In genomic region chr12:120668797-120669054, GRCh38 we compare ENCODE assay signal across 28 cellular contexts. TPM values are rescaled to one million over a fixed set of nuclear protein-coding genes. Genes with fewer than 3 reads are reported as not detected.
DNase-seq lines count a peak whose midpoint lies in the region; TF ChIP-seq lines count a peak whose summit lies in the region.
"Had no signal": no experiment of that assay in that cellular context is flagged by ENCODE, and none has a peak within 500 bp of the region (broad histone marks: within the 10 kb centered on the region; RNA-seq: fewer than 3 reads in every experiment).

No MANE protein-coding gene starts in this region.

- intact Hi-C loops in adrenal gland (cut with DNase I), result no loop called here

- TF ChIP-seq CTCF in BE2C (IDR thresholded peaks at IDR 0.05; ENCODE audit: low read depth, low read length) (no peak), adrenal gland (IDR thresholded peaks at IDR 0.05) (no peak), neural progenitor cell (IDR thresholded peaks at IDR 0.05) (no peak)

- peaks cover 31% of the 10 kb centered on the region for H3K4me1 Mint-ChIP-seq in neural progenitor cell

- H3K27ac ChIP-seq in HUES48 (ENCODE audit: low read depth, low read length) (peak overlapping the region; percentile 72), adrenal gland (peak overlapping the region in 3 of 5 donors; percentile 85 to 89 (median 89)), neural progenitor cell (no peak overlapping the region)
- H3K27ac ChIP-seq: vagina had no signal

- no peak for TF ChIP-seq POLR2A in adrenal gland (IDR thresholded peaks at IDR 0.05)

- H3K4me3 Mint-ChIP-seq in neural progenitor cell, result peak overlapping the region; percentile 42
- H3K4me3 Mint-ChIP-seq: neural crest cell had no signal

- no peak overlapping the region for H3K27ac Mint-ChIP-seq in neural progenitor cell
- H3K27ac Mint-ChIP-seq: progenitor cell of endocrine pancreas had no signal

- H3K9me3 ChIP-seq in BE2C (no peaks in the 10 kb centered on the region), HUES48 (ENCODE audit: control insufficient read depth, insufficient read depth, low read length) (no peaks in the 10 kb centered on the region), adrenal gland (replicated peaks in 1 of 3) (no peaks in the 10 kb centered on the region), neural progenitor cell (ENCODE audit: low read depth) (no peaks in the 10 kb centered on the region)
- H3K9me3 ChIP-seq: Peyer's patch, testis, vagina had no signal

- H3K4me1 ChIP-seq in BE2C (peaks cover 4% of the 10 kb centered on the region), HUES48 (ENCODE audit: control insufficient read depth, insufficient read depth, low read length) (peaks cover 27% of the 10 kb centered on the region), adrenal gland (replicated peaks in 1 of 2) (peaks cover 0 to 7% of the 10 kb centered on the region in 2 donors), neural progenitor cell (peaks cover 17% of the 10 kb centered on the region)

- peaks cover 19% of the 10 kb centered on the region for H3F3A ChIP-seq in neural progenitor cell (ENCODE audit: low read depth)

- H4K20me1 ChIP-seq in neural progenitor cell (ENCODE audit: low read depth), result no peaks in the 10 kb centered on the region

- peaks cover 10% of the 10 kb centered on the region for H3K27me3 Mint-ChIP-seq in neural progenitor cell (ENCODE audit: insufficient read depth, low read depth)

- H3K9ac ChIP-seq in HUES48 (ENCODE audit: low read depth, low read length), result no peak overlapping the region
- H3K9ac ChIP-seq in neural progenitor cell, result no peak overlapping the region

- H3K9me3 Mint-ChIP-seq in neural progenitor cell, result peaks cover 4% of the 10 kb centered on the region
- H3K9me3 Mint-ChIP-seq: neural crest cell had no signal

- H3K36me3 Mint-ChIP-seq in neural progenitor cell, result no peaks in the 10 kb centered on the region

- H3K79me2 ChIP-seq in neural progenitor cell (ENCODE audit: low read depth), result no peaks in the 10 kb centered on the region

- H3K27me3 ChIP-seq in BE2C (no peaks in the 10 kb centered on the region), HUES48 (ENCODE audit: control insufficient read depth, insufficient read depth, low read length) (no peaks in the 10 kb centered on the region), adrenal gland (no peaks in the 10 kb centered on the region), neural progenitor cell (no peaks in the 10 kb centered on the region)
- H3K27me3 ChIP-seq: Peyer's patch, testis, vagina had no signal

- H3K36me3 ChIP-seq in BE2C (no peaks in the 10 kb centered on the region), HUES48 (ENCODE audit: control insufficient read depth, insufficient read depth, low read length) (no peaks in the 10 kb centered on the region), adrenal gland (replicated peaks in 1 of 2) (no peaks in the 10 kb centered on the region), neural progenitor cell (no peaks in the 10 kb centered on the region)
- H3K36me3 ChIP-seq: Peyer's patch, vagina had no signal

- no peak for DNase-seq in BE2C
- DNase-seq in adrenal gland, result no peak
- DNase-seq in neural progenitor cell (ENCODE audit: low spot score), result no peak
- no peak for DNase-seq in kidney glomerular epithelial cell (lab: John Stamatoyannopoulos, UW)
- DNase-seq in HK-2 (ENCODE audit: unreplicated experiment), result no peak
- no peak for DNase-seq in NCI-H2029 (lab: John Stamatoyannopoulos, UW)
- DNase-seq in stimulated activated naive CD4-positive, alpha-beta T cell (lab: John Stamatoyannopoulos, UW), result no peak
- DNase-seq: activated CD4-positive, alpha-beta T cell treated with anti-CD3 and anti-CD28 coated beads, Interleukin-2, amount 50 U/mL, for 4 hours; activated CD4-positive, CD25-positive, alpha-beta regulatory T cell; activated naive CD4-positive, alpha-beta T cell treated with Interleukin-2 at 50 U/mL for 16 hours; amniotic stem cell; effector memory CD4-positive, alpha-beta T cell; erythroblast; GF-D8; NCI-H1048; NCI-H1694 treated with DMSO at 0.1 percent for 48 hours; NK-92 treated with Interleukin-12 subunit alpha and Interleukin-12 subunit beta, amount 100 ng/mL, for 24 hours; SHP77 treated with DMSO at 0.1 percent for 48 hours; stimulated activated naive CD8-positive, alpha-beta T cell treated with anti-CD3 and anti-CD28 coated beads, Interleukin-15, Interleukin-2, amounts not matched to agents 100 U/mL and 50 U/mL, for 24 hours; T1000 had no signal

- peak overlapping the region; percentile 37 for H3K4me3 ChIP-seq in BE2C (ENCODE audit: low read depth, low read length)
- peak overlapping the region; percentile 40; the same call in 1 of the 2 replicates for H3K4me3 ChIP-seq in HUES48 (ENCODE audit: low read depth, low read length)
- H3K4me3 ChIP-seq in adrenal gland, result no peak overlapping the region
- H3K4me3 ChIP-seq in neural progenitor cell, result peak overlapping the region; percentile 8
- H3K4me3 ChIP-seq: Peyer's patch, testis, vagina had no signal

- peak overlapping the region; percentile 76 for H2AFZ ChIP-seq in neural progenitor cell (replicated peaks)

- 81 to 88% (median 87%) methylated on average over 3 to 4 of the region's 4 CpGs for WGBS in adrenal gland, 4 donors

- peak overlapping the region; percentile 63 for H3K4me2 ChIP-seq in neural progenitor cell

RNA-seq across cellular contexts. Expression of gene MLEC, which starts 18.2 kb away (rescaled TPM):
- 81.1 TPM for polyA plus RNA-seq in BE2C (2012; ENCODE audit: insufficient read depth, insufficient read length, low read depth)
- 100 to 1,000 TPM; 210 to 555 (median 303) TPM for total RNA-seq in adrenal gland
- polyA plus RNA-seq in adrenal gland, result 100 to 1,000 TPM in 1 of 3 donors, 10 to 100 TPM in 2; 68.3 to 286 (median 90.0) TPM
- 94.7 and 100 TPM in 2 replicates for total RNA-seq in neural progenitor cell (ENCODE audit: low replicate concordance)

RNA-seq across cellular contexts. Expression of gene CABP1, which starts 28.3 kb away (rescaled TPM):
- 1.5 TPM for polyA plus RNA-seq in BE2C (2012; ENCODE audit: insufficient read depth, insufficient read length, low read depth)
- total RNA-seq in adrenal gland (1 to 10 TPM in 6 of 8 donors, under 1 TPM in 1, not detected in 1; 0.42 to 3.9 (median 2.1) TPM), neural progenitor cell (ENCODE audit: low replicate concordance) (0.47 and 1.6 TPM in 2 replicates)
- 1 to 10 TPM; 2.3 to 5.1 (median 2.9) TPM for polyA plus RNA-seq in adrenal gland
- total RNA-seq: bronchial epithelial cell, HepG2 had no signal
- polyA plus RNA-seq: HepG2 had no signal

RNA-seq across cellular contexts. Expression of gene UNC119B, which starts 41.5 kb away (rescaled TPM):
- 42.3 TPM for polyA plus RNA-seq in BE2C (2012; ENCODE audit: insufficient read depth, insufficient read length, low read depth)
- total RNA-seq in adrenal gland (10 to 100 TPM; 44.4 to 97.5 (median 70.0) TPM), neural progenitor cell (ENCODE audit: low replicate concordance) (58.4 and 58.9 TPM in 2 replicates)
- 10 to 100 TPM; 14.0 to 43.9 (median 17.9) TPM for polyA plus RNA-seq in adrenal gland

RNA-seq across cellular contexts. Expression of gene ACADS, which starts 56.9 kb away (rescaled TPM):
- polyA plus RNA-seq in BE2C (2012; ENCODE audit: insufficient read depth, insufficient read length, low read depth), result 5.9 TPM
- 100 to 1,000 TPM in 4 of 8 donors, 10 to 100 TPM in 4; 54.9 to 179 (median 97.4) TPM for total RNA-seq in adrenal gland
- 10 to 100 TPM in 2 of 3 donors, 1 to 10 TPM in 1; 6.2 to 68.4 (median 53.9) TPM for polyA plus RNA-seq in adrenal gland
- total RNA-seq in neural progenitor cell (ENCODE audit: low replicate concordance), result 0.88 and 4.2 TPM in 2 replicates

Comparison
In these comparisons a context has a peak if more than half of its experiments do, and no peak if none do; other contexts are left out.
1. H3K4me3 ChIP-seq: peak in BE2C (single experiment), HUES48 (single experiment) and neural progenitor cell (single experiment); none in adrenal gland (0 of 4).